Comparison of ENCODE assay signal across 1 cellular context in the genomic region with DNA sequence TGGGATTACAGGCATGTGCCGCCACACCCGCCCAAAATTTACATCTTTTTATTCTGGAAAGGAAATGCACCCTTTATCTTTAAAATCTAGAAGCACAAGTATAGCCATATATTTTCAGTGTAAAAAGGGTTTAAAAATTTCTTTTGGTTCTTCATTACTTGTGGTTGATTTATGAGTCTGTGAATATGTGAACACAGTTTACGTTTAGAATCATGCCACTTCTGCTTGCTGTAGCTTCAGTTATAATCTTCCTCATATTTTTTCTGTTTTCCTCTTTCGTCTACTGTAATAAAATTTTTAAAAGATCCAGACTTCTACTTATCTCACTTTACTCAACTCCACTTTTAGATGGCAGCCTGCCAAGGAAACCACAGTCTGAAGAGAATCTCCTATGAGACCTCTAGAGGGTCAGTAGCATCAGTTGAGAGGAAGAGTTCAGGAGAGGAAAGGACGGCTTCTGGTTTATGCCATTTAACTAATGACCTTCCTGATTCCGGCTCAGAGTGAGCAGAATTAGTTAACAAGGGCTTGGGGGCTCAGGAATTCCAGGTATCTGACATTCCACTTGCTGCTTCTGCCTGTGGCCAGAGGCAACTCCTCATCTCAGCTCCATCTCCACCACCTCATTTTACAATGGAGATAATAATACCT.
A peak's percentile ranks its signal among the peaks of the same experiment; 100 is the strongest.
TF ChIP-seq lines count a peak whose summit lies in the region.

No MANE protein-coding gene starts in this region.

TF ChIP-seq in SK-N-SH, 30 proteins besides CTCF, POLR2A, EP300 and RAD21 (continued from another document):
- TF ChIP-seq, protein P1, sequence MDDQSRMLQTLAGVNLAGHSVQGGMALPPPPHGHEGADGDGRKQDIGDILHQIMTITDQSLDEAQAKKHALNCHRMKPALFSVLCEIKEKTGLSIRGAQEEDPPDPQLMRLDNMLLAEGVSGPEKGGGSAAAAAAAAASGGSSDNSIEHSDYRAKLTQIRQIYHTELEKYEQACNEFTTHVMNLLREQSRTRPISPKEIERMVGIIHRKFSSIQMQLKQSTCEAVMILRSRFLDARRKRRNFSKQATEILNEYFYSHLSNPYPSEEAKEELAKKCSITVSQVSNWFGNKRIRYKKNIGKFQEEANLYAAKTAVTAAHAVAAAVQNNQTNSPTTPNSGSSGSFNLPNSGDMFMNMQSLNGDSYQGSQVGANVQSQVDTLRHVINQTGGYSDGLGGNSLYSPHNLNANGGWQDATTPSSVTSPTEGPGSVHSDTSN (IDR thresholded peaks at IDR 0.05): no peak
- no peak for TF ChIP-seq POLR2AphosphoS5 (IDR thresholded peaks at IDR 0.05; ENCODE audit: low read depth, low read length)
- TF ChIP-seq FOSL2 (IDR thresholded peaks at IDR 0.05; ENCODE audit: borderline replicate concordance, low read depth): no peak
- no peak for TF ChIP-seq FOXM1 (IDR thresholded peaks at IDR 0.05; ENCODE audit: low read depth)
- TF ChIP-seq EZH2phosphoT487 (IDR thresholded peaks at IDR 0.05; ENCODE audit: borderline replicate concordance, low read depth): no peak
- no peak for TF ChIP-seq MXI1 (IDR thresholded peaks at IDR 0.05; ENCODE audit: low read depth, low read length)
- peak; percentile 53; the same call in 1 of the 2 replicates for TF ChIP-seq NFIC (IDR thresholded peaks at IDR 0.05; ENCODE audit: borderline replicate concordance)
- no peak for TF ChIP-seq TAF1 (IDR thresholded peaks at IDR 0.05; ENCODE audit: borderline replicate concordance, low read depth, low read length)
